In the genomic region with DNA sequence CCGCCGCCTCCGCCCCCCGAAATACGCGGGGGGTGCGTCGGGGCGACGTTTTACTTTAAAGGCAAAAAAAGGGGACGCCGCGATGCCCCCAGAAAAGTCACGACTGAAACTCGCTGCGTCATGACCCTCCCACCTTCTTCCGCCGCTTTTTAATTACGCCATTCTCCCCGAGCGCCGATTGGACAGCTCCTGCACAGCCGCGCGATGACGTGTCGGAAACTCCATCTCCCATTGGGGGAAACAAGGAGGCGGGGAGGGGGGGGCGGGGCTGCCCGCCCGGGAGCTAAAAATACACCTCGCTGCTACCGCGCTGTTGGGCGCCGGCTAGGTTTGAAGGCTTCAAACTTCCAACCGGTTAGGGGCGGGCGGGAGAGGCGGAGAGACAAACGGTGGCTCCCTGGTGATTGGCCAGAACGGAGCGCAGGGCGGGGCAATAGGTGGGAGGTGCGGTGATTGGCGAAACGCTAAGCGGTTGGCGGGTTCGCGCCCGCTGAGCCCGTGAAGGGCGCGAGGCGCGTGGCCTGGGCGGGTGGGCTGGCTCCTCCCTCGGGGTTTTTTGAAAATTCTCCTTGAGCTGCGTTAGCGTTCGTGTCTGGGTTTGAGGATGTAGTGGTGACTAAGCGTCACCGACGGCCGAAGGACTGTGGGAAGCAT, we compare ENCODE assay signal across 1 cellular context.
TF ChIP-seq lines count a peak whose summit lies in the region.

A gene with protein sequence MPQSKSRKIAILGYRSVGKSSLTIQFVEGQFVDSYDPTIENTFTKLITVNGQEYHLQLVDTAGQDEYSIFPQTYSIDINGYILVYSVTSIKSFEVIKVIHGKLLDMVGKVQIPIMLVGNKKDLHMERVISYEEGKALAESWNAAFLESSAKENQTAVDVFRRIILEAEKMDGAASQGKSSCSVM (minus strand): TSS at position 131 of the 654 bp plus-strand sequence. CDS start 384 bp downstream, outside the sequence.

TF ChIP-seq in HepG2, 621 proteins besides CTCF, POLR2A, EP300 and RAD21 (continued from another document and continues in another):
- TF ChIP-seq, protein P1, sequence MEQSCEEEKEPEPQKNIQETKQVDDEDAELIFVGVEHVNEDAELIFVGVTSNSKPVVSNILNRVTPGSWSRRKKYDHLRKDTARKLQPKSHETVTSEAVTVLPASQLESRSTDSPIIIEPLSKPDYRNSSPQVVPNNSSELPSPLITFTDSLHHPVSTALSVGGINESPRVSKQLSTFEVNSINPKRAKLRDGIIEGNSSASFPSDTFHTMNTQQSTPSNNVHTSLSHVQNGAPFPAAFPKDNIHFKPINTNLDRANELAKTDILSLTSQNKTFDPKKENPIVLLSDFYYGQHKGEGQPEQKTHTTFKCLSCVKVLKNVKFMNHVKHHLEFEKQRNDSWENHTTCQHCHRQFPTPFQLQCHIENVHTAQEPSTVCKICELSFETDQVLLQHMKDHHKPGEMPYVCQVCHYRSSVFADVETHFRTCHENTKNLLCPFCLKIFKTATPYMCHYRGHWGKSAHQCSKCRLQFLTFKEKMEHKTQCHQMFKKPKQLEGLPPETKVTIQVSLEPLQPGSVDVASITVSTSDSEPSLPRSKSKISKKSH (CRISPR knock-in tag; IDR thresholded peaks at IDR 0.05; ENCODE audit: borderline replicate concordance): no peak
- TF ChIP-seq NCOR1 (IDR thresholded peaks at IDR 0.05; ENCODE audit: borderline replicate concordance, low read length) (no peak; the same call in 1 of the 2 replicates), ZNF768 (CRISPR knock-in tag; IDR thresholded peaks at IDR 0.05) (peak; percentile 24; the same call in 1 of the 2 replicates), NFIB (CRISPR knock-in tag; IDR thresholded peaks at IDR 0.05; ENCODE audit: borderline replicate concordance) (no peak), MBNL3 (CRISPR knock-in tag; conservative IDR thresholded peaks at IDR 0.05) (no peak), RFX5 (IDR thresholded peaks at IDR 0.05; ENCODE audit: low read depth, low read length) (peak; percentile 62; the same call in 1 of the 2 replicates), TCF7L2 (IDR thresholded peaks at IDR 0.05; ENCODE audit: low read depth, low read length) (no peak), PHF20 (CRISPR knock-in tag; IDR thresholded peaks at IDR 0.05) (no peak), ZSCAN12 (CRISPR knock-in tag; IDR thresholded peaks at IDR 0.05) (no peak), MAZ (IDR thresholded peaks at IDR 0.05; ENCODE audit: borderline replicate concordance, low read depth, low read length) (0 out of 2 replicates have a peak, but pooled peaks have one; percentile 50), MAZ (CRISPR knock-in tag; IDR thresholded peaks at IDR 0.05; ENCODE audit: low read depth) (no peak), ASH2L (IDR thresholded peaks at IDR 0.05; ENCODE audit: insufficient read length, low read depth, low read length) (peak; percentile 62), MIER3 (CRISPR knock-in tag; IDR thresholded peaks at IDR 0.05; ENCODE audit: borderline replicate concordance) (no peak), GABPA (IDR thresholded peaks at IDR 0.05; ENCODE audit: low read depth, low read length) (peak; percentile 27; the same call in 1 of the 2 replicates), GABPA (CRISPR knock-in tag; IDR thresholded peaks at IDR 0.05; ENCODE audit: low read depth) (peak; percentile 67; the same call in 1 of the 2 replicates), ZNF354B (CRISPR knock-in tag; IDR thresholded peaks at IDR 0.05) (no peak), REXO4 (CRISPR knock-in tag; IDR thresholded peaks at IDR 0.05; ENCODE audit: borderline replicate concordance) (no peak), HOXA5 (CRISPR knock-in tag; IDR thresholded peaks at IDR 0.05) (peak; percentile 70; the same call in 1 of the 2 replicates), ZNF510 (CRISPR knock-in tag; IDR thresholded peaks at IDR 0.05; ENCODE audit: low read depth) (no peak), SRSF9 (IDR thresholded peaks at IDR 0.05; ENCODE audit: borderline replicate concordance, insufficient read depth, low read depth, low read length, poor library complexity, severe bottlenecking) (no peak), MEF2D (CRISPR knock-in tag; IDR thresholded peaks at IDR 0.05) (peak; percentile 93), SMAD3 (CRISPR knock-in tag; IDR thresholded peaks at IDR 0.05) (no peak), ZNF235 (CRISPR knock-in tag; IDR thresholded peaks at IDR 0.05; ENCODE audit: borderline replicate concordance) (no peak), PAWR (CRISPR knock-in tag; IDR thresholded peaks at IDR 0.05; ENCODE audit: borderline replicate concordance) (no peak), YEATS2 (CRISPR knock-in tag; IDR thresholded peaks at IDR 0.05; ENCODE audit: borderline replicate concordance) (no peak), ZKSCAN5 (CRISPR knock-in tag; IDR thresholded peaks at IDR 0.05) (no peak), PCBP1 (IDR thresholded peaks at IDR 0.05; ENCODE audit: borderline replicate concordance, low read depth, low read length) (0 out of 2 replicates have a peak, but pooled peaks have one; percentile 39), POLR2AphosphoS2 (IDR thresholded peaks at IDR 0.05; ENCODE audit: low read depth, low read length) (no peak), CBX5 (CRISPR knock-in tag; IDR thresholded peaks at IDR 0.05; ENCODE audit: borderline replicate concordance) (no peak), SMAD9 (CRISPR knock-in tag; IDR thresholded peaks at IDR 0.05) (no peak), SETDB1 (CRISPR knock-in tag; IDR thresholded peaks at IDR 0.05; ENCODE audit: borderline replicate concordance) (no peak), REPIN1 (CRISPR knock-in tag; IDR thresholded peaks at IDR 0.05; ENCODE audit: borderline replicate concordance, low read depth) (no peak; the same call in 1 of the 2 replicates), KLF9 (CRISPR knock-in tag; IDR thresholded peaks at IDR 0.05; ENCODE audit: low read depth) (peak; percentile 19; the same call in 1 of the 2 replicates), SP5 (CRISPR knock-in tag; IDR thresholded peaks at IDR 0.05; ENCODE audit: borderline replicate concordance, low read depth) (peak; percentile 55), DNMT1 (CRISPR knock-in tag; IDR thresholded peaks at IDR 0.05) (no peak), GATAD1 (CRISPR knock-in tag; IDR thresholded peaks at IDR 0.05) (peak; percentile 64; the same call in 1 of the 2 replicates), ZNF747 (CRISPR knock-in tag; IDR thresholded peaks at IDR 0.05; ENCODE audit: borderline replicate concordance) (peak; percentile 52; the same call in 1 of the 2 replicates), ZNF33A (CRISPR knock-in tag; IDR thresholded peaks at IDR 0.05; ENCODE audit: borderline replicate concordance) (no peak), IRF2 (CRISPR knock-in tag; IDR thresholded peaks at IDR 0.05) (peak; percentile 37; the same call in 1 of the 2 replicates), ZMAT3 (CRISPR knock-in tag; conservative IDR thresholded peaks at IDR 0.05) (0 out of 2 replicates have a peak, but pooled peaks have one; percentile 43), NR1H2 (CRISPR knock-in tag; IDR thresholded peaks at IDR 0.05; ENCODE audit: borderline replicate concordance, low read depth) (no peak), TBX2 (CRISPR knock-in tag; IDR thresholded peaks at IDR 0.05; ENCODE audit: borderline replicate concordance) (peak; percentile 52), KDM6A (CRISPR knock-in tag; IDR thresholded peaks at IDR 0.05; ENCODE audit: low read depth) (no peak), CBX1 (IDR thresholded peaks at IDR 0.05; ENCODE audit: low read depth) (peak; percentile 91), ZC3H13 (CRISPR knock-in tag; IDR thresholded peaks at IDR 0.05) (no peak), ZNF792 (CRISPR knock-in tag; IDR thresholded peaks at IDR 0.05) (no peak), HNRNPH1 (optimal IDR thresholded peaks at IDR 0.05; ENCODE audit: low read depth, low read length) (no peak)
- TF ChIP-seq, protein P2, sequence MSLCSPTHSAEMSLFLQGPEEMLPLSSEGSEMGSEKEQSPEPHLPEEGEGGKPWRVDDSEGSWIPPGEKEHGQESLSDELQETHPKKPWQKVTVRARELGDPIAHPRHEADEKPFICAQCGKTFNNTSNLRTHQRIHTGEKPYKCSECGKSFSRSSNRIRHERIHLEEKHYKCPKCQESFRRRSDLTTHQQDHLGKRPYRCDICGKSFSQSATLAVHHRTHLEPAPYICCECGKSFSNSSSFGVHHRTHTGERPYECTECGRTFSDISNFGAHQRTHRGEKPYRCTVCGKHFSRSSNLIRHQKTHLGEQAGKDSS (CRISPR knock-in tag; IDR thresholded peaks at IDR 0.05; ENCODE audit: borderline replicate concordance, low read depth): no peak
- TF ChIP-seq, protein P3, sequence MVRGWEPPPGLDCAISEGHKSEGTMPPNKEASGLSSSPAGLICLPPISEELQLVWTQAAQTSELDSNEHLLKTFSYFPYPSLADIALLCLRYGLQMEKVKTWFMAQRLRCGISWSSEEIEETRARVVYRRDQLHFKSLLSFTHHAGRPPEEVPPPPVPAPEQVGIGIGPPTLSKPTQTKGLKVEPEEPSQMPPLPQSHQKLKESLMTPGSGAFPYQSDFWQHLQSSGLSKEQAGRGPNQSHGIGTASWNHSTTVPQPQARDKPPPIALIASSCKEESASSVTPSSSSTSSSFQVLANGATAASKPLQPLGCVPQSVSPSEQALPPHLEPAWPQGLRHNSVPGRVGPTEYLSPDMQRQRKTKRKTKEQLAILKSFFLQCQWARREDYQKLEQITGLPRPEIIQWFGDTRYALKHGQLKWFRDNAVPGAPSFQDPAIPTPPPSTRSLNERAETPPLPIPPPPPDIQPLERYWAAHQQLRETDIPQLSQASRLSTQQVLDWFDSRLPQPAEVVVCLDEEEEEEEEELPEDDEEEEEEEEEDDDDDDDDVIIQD (CRISPR knock-in tag; IDR thresholded peaks at IDR 0.05; ENCODE audit: low read depth): 0 out of 2 replicates have a peak, but pooled peaks have one; percentile 45
- TF ChIP-seq, protein P4, sequence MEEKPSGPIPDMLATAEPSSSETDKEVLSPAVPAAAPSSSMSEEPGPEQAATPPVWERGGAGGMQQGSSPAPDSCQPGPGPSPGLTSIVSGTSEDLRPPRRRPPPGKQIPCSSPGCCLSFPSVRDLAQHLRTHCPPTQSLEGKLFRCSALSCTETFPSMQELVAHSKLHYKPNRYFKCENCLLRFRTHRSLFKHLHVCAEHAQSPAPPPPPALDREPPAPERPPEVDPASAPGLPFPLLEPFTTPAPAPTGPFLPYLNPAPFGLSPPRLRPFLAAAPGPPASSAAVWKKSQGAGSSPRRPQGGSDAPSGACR (CRISPR knock-in tag; IDR thresholded peaks at IDR 0.05): no peak
- TF ChIP-seq, protein P5, sequence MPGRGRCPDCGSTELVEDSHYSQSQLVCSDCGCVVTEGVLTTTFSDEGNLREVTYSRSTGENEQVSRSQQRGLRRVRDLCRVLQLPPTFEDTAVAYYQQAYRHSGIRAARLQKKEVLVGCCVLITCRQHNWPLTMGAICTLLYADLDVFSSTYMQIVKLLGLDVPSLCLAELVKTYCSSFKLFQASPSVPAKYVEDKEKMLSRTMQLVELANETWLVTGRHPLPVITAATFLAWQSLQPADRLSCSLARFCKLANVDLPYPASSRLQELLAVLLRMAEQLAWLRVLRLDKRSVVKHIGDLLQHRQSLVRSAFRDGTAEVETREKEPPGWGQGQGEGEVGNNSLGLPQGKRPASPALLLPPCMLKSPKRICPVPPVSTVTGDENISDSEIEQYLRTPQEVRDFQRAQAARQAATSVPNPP (CRISPR knock-in tag; IDR thresholded peaks at IDR 0.05): 0 out of 2 replicates have a peak, but pooled peaks have one; percentile 22
- TF ChIP-seq, protein P6, sequence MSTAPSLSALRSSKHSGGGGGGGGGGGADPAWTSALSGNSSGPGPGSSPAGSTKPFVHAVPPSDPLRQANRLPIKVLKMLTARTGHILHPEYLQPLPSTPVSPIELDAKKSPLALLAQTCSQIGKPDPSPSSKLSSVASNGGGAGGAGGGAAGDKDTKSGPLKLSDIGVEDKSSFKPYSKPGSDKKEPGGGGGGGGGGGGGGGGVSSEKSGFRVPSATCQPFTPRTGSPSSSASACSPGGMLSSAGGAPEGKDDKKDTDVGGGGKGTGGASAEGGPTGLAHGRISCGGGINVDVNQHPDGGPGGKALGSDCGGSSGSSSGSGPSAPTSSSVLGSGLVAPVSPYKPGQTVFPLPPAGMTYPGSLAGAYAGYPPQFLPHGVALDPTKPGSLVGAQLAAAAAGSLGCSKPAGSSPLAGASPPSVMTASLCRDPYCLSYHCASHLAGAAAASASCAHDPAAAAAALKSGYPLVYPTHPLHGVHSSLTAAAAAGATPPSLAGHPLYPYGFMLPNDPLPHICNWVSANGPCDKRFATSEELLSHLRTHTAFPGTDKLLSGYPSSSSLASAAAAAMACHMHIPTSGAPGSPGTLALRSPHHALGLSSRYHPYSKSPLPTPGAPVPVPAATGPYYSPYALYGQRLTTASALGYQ (CRISPR knock-in tag; IDR thresholded peaks at IDR 0.05): no peak
- TF ChIP-seq, protein P7, sequence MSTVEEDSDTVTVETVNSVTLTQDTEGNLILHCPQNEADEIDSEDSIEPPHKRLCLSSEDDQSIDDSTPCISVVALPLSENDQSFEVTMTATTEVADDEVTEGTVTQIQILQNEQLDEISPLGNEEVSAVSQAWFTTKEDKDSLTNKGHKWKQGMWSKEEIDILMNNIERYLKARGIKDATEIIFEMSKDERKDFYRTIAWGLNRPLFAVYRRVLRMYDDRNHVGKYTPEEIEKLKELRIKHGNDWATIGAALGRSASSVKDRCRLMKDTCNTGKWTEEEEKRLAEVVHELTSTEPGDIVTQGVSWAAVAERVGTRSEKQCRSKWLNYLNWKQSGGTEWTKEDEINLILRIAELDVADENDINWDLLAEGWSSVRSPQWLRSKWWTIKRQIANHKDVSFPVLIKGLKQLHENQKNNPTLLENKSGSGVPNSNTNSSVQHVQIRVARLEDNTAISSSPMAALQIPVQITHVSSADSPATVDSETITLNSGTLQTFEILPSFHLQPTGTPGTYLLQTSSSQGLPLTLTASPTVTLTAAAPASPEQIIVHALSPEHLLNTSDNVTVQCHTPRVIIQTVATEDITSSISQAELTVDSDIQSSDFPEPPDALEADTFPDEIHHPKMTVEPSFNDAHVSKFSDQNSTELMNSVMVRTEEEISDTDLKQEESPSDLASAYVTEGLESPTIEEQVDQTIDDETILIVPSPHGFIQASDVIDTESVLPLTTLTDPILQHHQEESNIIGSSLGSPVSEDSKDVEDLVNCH (CRISPR knock-in tag; IDR thresholded peaks at IDR 0.05): no peak
- TF ChIP-seq, protein P8, sequence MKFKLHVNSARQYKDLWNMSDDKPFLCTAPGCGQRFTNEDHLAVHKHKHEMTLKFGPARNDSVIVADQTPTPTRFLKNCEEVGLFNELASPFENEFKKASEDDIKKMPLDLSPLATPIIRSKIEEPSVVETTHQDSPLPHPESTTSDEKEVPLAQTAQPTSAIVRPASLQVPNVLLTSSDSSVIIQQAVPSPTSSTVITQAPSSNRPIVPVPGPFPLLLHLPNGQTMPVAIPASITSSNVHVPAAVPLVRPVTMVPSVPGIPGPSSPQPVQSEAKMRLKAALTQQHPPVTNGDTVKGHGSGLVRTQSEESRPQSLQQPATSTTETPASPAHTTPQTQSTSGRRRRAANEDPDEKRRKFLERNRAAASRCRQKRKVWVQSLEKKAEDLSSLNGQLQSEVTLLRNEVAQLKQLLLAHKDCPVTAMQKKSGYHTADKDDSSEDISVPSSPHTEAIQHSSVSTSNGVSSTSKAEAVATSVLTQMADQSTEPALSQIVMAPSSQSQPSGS (CRISPR knock-in tag; IDR thresholded peaks at IDR 0.05): no peak
